In genomic region chrX:20143539-20143938, GRCh38 we compare ENCODE assay signal across 26 cellular contexts. TPM values are rescaled to one million over a fixed set of nuclear protein-coding genes. Genes with fewer than 3 reads are reported as not detected.
A peak's percentile ranks its signal among the peaks of the same experiment; 100 is the strongest.
DNase-seq lines count a peak whose midpoint lies in the region; ATAC-seq and TF ChIP-seq lines count a peak whose summit lies in the region.
"Had no signal": no experiment of that assay in that cellular context is flagged by ENCODE, and none has a peak within 500 bp of the region (broad histone marks: within the 10 kb centered on the region; RNA-seq: fewer than 3 reads in every experiment).

No MANE protein-coding gene starts in this region.

- H3K4me1 ChIP-seq in BE2C (no peaks in the 10 kb centered on the region), RWPE2 (ENCODE audit: insufficient read depth, poor library complexity, severe bottlenecking) (no peaks in the 10 kb centered on the region)
- H3K4me1 ChIP-seq: SJSA1 had no signal

- H3K4me3 ChIP-seq in BE2C (ENCODE audit: low read depth, low read length), result no peak overlapping the region
- no peak overlapping the region for H3K4me3 ChIP-seq in RWPE2 (ENCODE audit: severe bottlenecking)
- H3K4me3 ChIP-seq: breast epithelium, GM12878, left lung, MG63, SJSA1, suprapubic skin had no signal

- no peaks in the 10 kb centered on the region for H3K27me3 ChIP-seq in BE2C
- no peaks in the 10 kb centered on the region for H3K27me3 ChIP-seq in RWPE2 (ENCODE audit: insufficient read depth, poor library complexity, severe bottlenecking)
- H3K27me3 ChIP-seq: left lung, MG63, SJSA1, suprapubic skin had no signal

- H3K36me3 ChIP-seq in BE2C, result peaks cover 13% of the 10 kb centered on the region
- H3K36me3 ChIP-seq in RWPE2 (ENCODE audit: low read depth), result peaks cover 17% of the 10 kb centered on the region
- H3K36me3 ChIP-seq: breast epithelium, left lung, suprapubic skin had no signal

- TF ChIP-seq CTCF in BE2C (IDR thresholded peaks at IDR 0.05; ENCODE audit: low read depth, low read length), result 0 out of 2 replicates have a peak, but pooled peaks have one; percentile 18
- TF ChIP-seq CTCF in RWPE2 (IDR thresholded peaks at IDR 0.05; ENCODE audit: poor library complexity, severe bottlenecking), result no peak

- no peak for ATAC-seq in RWPE2 (ENCODE audit: low read depth)
- ATAC-seq in GM19463 (IDR thresholded peaks at IDR 0.05; ENCODE audit: unreplicated experiment), result no peak
- ATAC-seq: GM12878; left lung; Panc1; sciatic nerve; stimulated activated memory B cell treated with anti-CD40 and anti-IgM and Interleukin-4, amounts not matched to agents 10 μg/mL and 1 μg/mL and 100 μg/mL, for 72 hours had no signal

- in situ Hi-C loops in KBM-7 (cut with MboI; ENCODE audit: low pct_unique_long_range_greater_than_20kb, low sequenced_read_pairs), result no loop called here

- H3K9me3 ChIP-seq in BE2C (no peaks in the 10 kb centered on the region), RWPE2 (ENCODE audit: severe bottlenecking) (no peaks in the 10 kb centered on the region)
- H3K9me3 ChIP-seq: breast epithelium, left lung, MG63, SJSA1, suprapubic skin had no signal

- DNase-seq in NCI-H82 (lab: John Stamatoyannopoulos, UW) (peak; percentile 33), NCI-H82 treated with DMSO at 0.1 percent for 48 hours (lab: John Stamatoyannopoulos, UW; ENCODE audit: unreplicated experiment) (no peak), BE2C (peak; percentile 18), KBM-7 (peak; percentile 33), RWPE2 (ENCODE audit: low spot score) (no peak), amygdala (lab: John Stamatoyannopoulos, UW) (no peak)
- DNase-seq in activated effector memory CD4-positive, alpha-beta T cell treated with anti-CD3 and anti-CD28 coated beads, Interleukin-2, amount 50 U/mL, for 16 hours, result no peak
- DNase-seq: activated CD4-positive, CD25-positive, alpha-beta regulatory T cell treated with anti-CD3 and anti-CD28 coated beads, Interleukin-2, amount 50 U/mL, for 72 hours; activated T-cell treated with anti-CD3 and anti-CD28 coated beads for 4 hours; C1 segment of cervical spinal cord; Calu3; HCEC 1CT; left lung; MG63; NCI-H187 treated with DMSO at 0.1 percent for 48 hours; NCI-H345; stimulated activated CD4-positive, alpha-beta T cell treated with anti-CD3 and anti-CD28 coated beads, Interleukin-12 subunit alpha, Interleukin-12 subunit beta, amount 100 ng/mL, for 4 hours; stimulated activated CD4-positive, alpha-beta T cell treated with anti-CD3 and anti-CD28 coated beads, Interleukin-4, amount 100 ng/mL, for 4 hours had no signal

- peak overlapping the region; percentile 52 for H3K27ac ChIP-seq in RWPE2 (ENCODE audit: poor library complexity, severe bottlenecking)
- H3K27ac ChIP-seq: left lung, SJSA1, suprapubic skin had no signal

RNA-seq across cellular contexts. Expression of gene EIF1AX, which starts 1.9 kb away (rescaled TPM):
- 80.4 TPM for polyA plus RNA-seq in BE2C (2012; ENCODE audit: insufficient read depth, insufficient read length, low read depth)

RNA-seq across cellular contexts. Expression of gene MAP7D2, which starts 26.8 kb away (rescaled TPM):
- polyA plus RNA-seq in BE2C (2012; ENCODE audit: insufficient read depth, insufficient read length, low read depth), result not detected

Comparison
In these comparisons a context has a peak if more than half of its experiments do, and no peak if none do; other contexts are left out.
1. DNase-seq: peak in NCI-H82 (single experiment), BE2C (single experiment) and KBM-7 (single experiment); none in NCI-H82 treated with DMSO at 0.1 percent for 48 hours (single experiment), RWPE2 (single experiment), amygdala (0 of 56) and activated effector memory CD4-positive, alpha-beta T cell treated with anti-CD3 and anti-CD28 coated beads, Interleukin-2, amount 50 U/mL, for 16 hours (single experiment).